Comparison of ENCODE assay signal across 7 cellular contexts in the genomic region with DNA sequence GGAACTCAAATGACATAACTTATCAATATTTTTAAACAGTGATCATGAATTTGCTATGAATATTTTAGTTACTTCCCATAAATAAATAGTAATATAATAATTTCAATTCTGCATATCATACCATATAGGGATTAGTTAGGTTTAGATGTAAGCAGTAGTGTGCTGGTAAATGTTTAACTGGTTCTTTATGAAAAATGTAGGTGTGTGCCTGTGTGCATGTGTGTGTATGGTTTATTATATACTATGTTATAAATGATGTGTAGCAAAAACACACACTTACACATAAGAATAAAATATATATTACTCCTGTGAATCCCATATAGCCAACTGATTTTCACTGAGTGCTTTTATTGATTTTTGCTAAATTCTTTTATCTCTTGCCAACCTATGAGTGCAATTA. TPM values are rescaled to one million over a fixed set of nuclear protein-coding genes. Genes with fewer than 3 reads are reported as not detected.
"Had no signal": no experiment of that assay in that cellular context is flagged by ENCODE, and none has a peak within 500 bp of the region (broad histone marks: within the 10 kb centered on the region; RNA-seq: fewer than 3 reads in every experiment).

No MANE protein-coding gene starts in this region.

- H3K36me3 ChIP-seq: HAP-1 had no signal

- DNase-seq: GM23248, GOT3, H7, HFFc6 had no signal

- H3K27ac ChIP-seq: GM23248 had no signal

- H3K9me3 ChIP-seq: HAP-1 had no signal

- ATAC-seq: HCT116, HepG2 had no signal

- FAIRE-seq: HepG2 had no signal

- H3K4me3 ChIP-seq: GM23248, HAP-1 had no signal

RNA-seq across cellular contexts. Expression of gene BHLHE41, which starts 14.0 kb away (rescaled TPM):
- total RNA-seq: HepG2 had no signal

RNA-seq across cellular contexts. Expression of gene SSPN, which starts 56.5 kb away (rescaled TPM):
- total RNA-seq: HepG2 had no signal
- polyA plus RNA-seq: HepG2 had no signal
